Comparison of ENCODE assay signal across 2 cellular contexts in the genomic region with DNA sequence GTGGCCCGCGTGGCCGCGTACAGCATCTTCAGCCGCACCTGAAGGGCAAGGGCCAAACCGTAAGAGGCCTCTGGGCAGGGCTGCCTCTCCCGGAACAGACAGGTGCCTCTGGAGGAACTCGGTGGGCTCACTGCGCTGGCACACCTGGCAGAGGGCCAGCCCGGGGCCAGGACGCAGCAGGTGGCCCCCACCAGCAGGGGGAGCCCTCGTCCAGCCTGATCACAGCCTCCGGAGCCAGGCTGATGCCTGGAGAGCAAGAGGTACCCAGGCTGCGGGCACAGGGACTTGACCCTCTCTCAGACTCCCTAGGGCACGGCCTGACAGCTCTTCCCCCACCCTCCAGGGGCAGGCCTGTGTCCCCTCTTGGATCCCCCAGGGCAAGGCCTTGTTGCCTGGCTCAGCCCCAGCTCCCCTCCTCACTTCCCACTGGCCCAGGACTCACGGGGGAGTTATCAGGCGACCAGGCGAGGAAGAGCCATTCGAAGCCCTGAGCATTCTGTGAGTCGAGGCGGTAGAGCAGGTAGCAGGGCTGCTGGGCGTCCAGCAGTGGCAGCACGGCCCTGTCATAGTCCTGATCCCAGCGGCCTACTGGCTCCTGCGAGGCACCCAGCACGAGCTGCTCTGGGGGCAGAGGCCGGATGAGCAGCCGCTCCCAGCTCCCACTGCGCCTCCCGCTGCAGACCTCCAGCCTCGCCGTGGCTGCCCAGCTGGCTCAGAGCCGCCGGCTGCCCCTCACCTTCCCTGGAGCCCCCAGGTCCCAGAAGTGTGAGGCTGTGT.
A peak's percentile ranks its signal among the peaks of the same experiment; 100 is the strongest.
TF ChIP-seq lines count a peak whose summit lies in the region.

No MANE protein-coding gene starts in this region.

TF ChIP-seq in A549, 52 proteins besides CTCF, POLR2A, EP300 and RAD21:
- TF ChIP-seq TFCP2L1 (CRISPR knock-in tag; IDR thresholded peaks at IDR 0.05) = no peak
- no peak for TF ChIP-seq ESRRA (IDR thresholded peaks at IDR 0.05; ENCODE audit: borderline replicate concordance, low read length)
- TF ChIP-seq HEYL (CRISPR knock-in tag; IDR thresholded peaks at IDR 0.05) = no peak
- no peak for TF ChIP-seq RARB (CRISPR knock-in tag; IDR thresholded peaks at IDR 0.05)
- no peak for TF ChIP-seq CHD2 (IDR thresholded peaks at IDR 0.05; ENCODE audit: low read length, partially characterized antibody)
- peak; percentile 61; the same call in 2 of the 3 replicates for TF ChIP-seq SMC3 (IDR thresholded peaks at IDR 0.05)
- TF ChIP-seq FOSL2 (IDR thresholded peaks at IDR 0.05) = no peak
- no peak for TF ChIP-seq FOSL2 (CRISPR knock-in tag; IDR thresholded peaks at IDR 0.05)
- TF ChIP-seq, protein P1, sequence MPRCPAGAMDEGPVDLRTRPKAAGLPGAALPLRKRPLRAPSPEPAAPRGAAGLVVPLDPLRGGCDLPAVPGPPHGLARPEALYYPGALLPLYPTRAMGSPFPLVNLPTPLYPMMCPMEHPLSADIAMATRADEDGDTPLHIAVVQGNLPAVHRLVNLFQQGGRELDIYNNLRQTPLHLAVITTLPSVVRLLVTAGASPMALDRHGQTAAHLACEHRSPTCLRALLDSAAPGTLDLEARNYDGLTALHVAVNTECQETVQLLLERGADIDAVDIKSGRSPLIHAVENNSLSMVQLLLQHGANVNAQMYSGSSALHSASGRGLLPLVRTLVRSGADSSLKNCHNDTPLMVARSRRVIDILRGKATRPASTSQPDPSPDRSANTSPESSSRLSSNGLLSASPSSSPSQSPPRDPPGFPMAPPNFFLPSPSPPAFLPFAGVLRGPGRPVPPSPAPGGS (IDR thresholded peaks at IDR 0.05) = no peak
- no peak for TF ChIP-seq NPAS2 (CRISPR knock-in tag; IDR thresholded peaks at IDR 0.05; ENCODE audit: borderline replicate concordance)

TF ChIP-seq in H1, 55 proteins besides CTCF, POLR2A, EP300 and RAD21:
- TF ChIP-seq, protein P2, sequence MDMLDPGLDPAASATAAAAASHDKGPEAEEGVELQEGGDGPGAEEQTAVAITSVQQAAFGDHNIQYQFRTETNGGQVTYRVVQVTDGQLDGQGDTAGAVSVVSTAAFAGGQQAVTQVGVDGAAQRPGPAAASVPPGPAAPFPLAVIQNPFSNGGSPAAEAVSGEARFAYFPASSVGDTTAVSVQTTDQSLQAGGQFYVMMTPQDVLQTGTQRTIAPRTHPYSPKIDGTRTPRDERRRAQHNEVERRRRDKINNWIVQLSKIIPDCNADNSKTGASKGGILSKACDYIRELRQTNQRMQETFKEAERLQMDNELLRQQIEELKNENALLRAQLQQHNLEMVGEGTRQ (IDR thresholded peaks at IDR 0.05; ENCODE audit: low read length) = 0 out of 2 replicates have a peak, but pooled peaks have one; percentile 9
- TF ChIP-seq CHD2 (IDR thresholded peaks at IDR 0.05; ENCODE audit: low read length) (no peak), SP2 (IDR thresholded peaks at IDR 0.05; ENCODE audit: low read length) (no peak), CREB1 (IDR thresholded peaks at IDR 0.05) (0 out of 2 replicates have a peak, but pooled peaks have one; percentile 14)
